Comparison of ENCODE assay signal across 29 cellular contexts in genomic region chr6:456358-456857, GRCh38.
DNase-seq lines count a peak whose midpoint lies in the region; ATAC-seq, FAIRE-seq and TF ChIP-seq lines count a peak whose summit lies in the region.
"Had no signal": no experiment of that assay in that cellular context is flagged by ENCODE, and none has a peak within 500 bp of the region (broad histone marks: within the 10 kb centered on the region; RNA-seq: fewer than 3 reads in every experiment).

No MANE protein-coding gene starts in this region.

- H3K9me3 ChIP-seq in astrocyte (ENCODE audit: insufficient read depth, low read depth, low read length), result no peaks in the 10 kb centered on the region
- H3K9me3 ChIP-seq in heart right ventricle, result peaks cover 0 to 9% (median 0%) of the 10 kb centered on the region in 11 donors
- H3K9me3 ChIP-seq: BE2C, Peyer's patch had no signal

- H3K36me3 ChIP-seq in astrocyte (ENCODE audit: insufficient read depth, low read length) (no peaks in the 10 kb centered on the region), mesendoderm (ENCODE audit: control insufficient read depth, insufficient read depth, low read length) (no peaks in the 10 kb centered on the region), heart right ventricle (no peaks in the 10 kb centered on the region)
- H3K36me3 ChIP-seq: BE2C, Peyer's patch had no signal

- H2AFZ ChIP-seq in astrocyte (ENCODE audit: low read depth, low read length), result no peak overlapping the region

- no peak overlapping the region for H4K5ac ChIP-seq in mesendoderm (ENCODE audit: low read length)

- H3K27me3 Mint-ChIP-seq in activated CD4-positive, alpha-beta T cell treated with anti-CD3 and anti-CD28 coated beads, Interleukin-2, amount 10 ng/mL, durations not matched to agents 24 days and 14 days, result no peaks in the 10 kb centered on the region
- peaks cover 10% of the 10 kb centered on the region for H3K27me3 Mint-ChIP-seq in astrocyte (ENCODE audit: low read depth, unreplicated experiment)

- H3K4me1 ChIP-seq in astrocyte (ENCODE audit: insufficient read depth, low read length) (no peaks in the 10 kb centered on the region), mesendoderm (ENCODE audit: control insufficient read depth, low read depth, low read length) (no peaks in the 10 kb centered on the region), heart right ventricle (no peaks in the 10 kb centered on the region)
- H3K4me1 ChIP-seq: BE2C, Peyer's patch had no signal

- no peaks in the 10 kb centered on the region for H4K20me1 ChIP-seq in astrocyte (ENCODE audit: insufficient read depth, low read length)

- H3K56ac ChIP-seq in mesendoderm (ENCODE audit: low read length), result no peak overlapping the region

- H3K23ac ChIP-seq in mesendoderm (ENCODE audit: low read length), result no peak overlapping the region

- H3K4me3 ChIP-seq in astrocyte (ENCODE audit: insufficient read depth, low read depth, low read length) (no peak overlapping the region), mesendoderm (ENCODE audit: low read length) (no peak overlapping the region), heart right ventricle (no peak overlapping the region)
- H3K4me3 ChIP-seq: Peyer's patch, SK-N-MC had no signal

- peak; percentile 44 for DNase-seq in activated CD4-positive, alpha-beta T cell treated with anti-CD3 and anti-CD28 coated beads, Interleukin-2, amount 10 ng/mL, durations not matched to agents 24 days and 14 days
- DNase-seq in activated CD4-positive, alpha-beta T cell treated with anti-CD3 and anti-CD28 coated beads, Interleukin-2, amount 50 U/mL, for 1 hour, result no peak
- DNase-seq in astrocyte (ENCODE audit: low read depth), result no peak
- peak; percentile 81 for DNase-seq in mesendoderm
- DNase-seq in NCI-H1436 treated with DMSO at 0.1 percent for 48 hours (lab: John Stamatoyannopoulos, UW), result no peak
- DNase-seq in heart right ventricle, result no peak
- DNase-seq: 8988T; ACHN; BE2C; CD8-positive, alpha-beta memory T cell; DMS 273 treated with DMSO at 0.1 percent for 48 hours; DMS79; EL; GF-D8; KBM-7; MV-4-11; NCI-H1105; NCI-H2029 treated with DMSO at 0.1 percent for 48 hours; NCI-H446 treated with DMSO at 0.1 percent for 48 hours; NCI-H69; OCI-M1; Peyer's patch; SIG-M5 had no signal

- peaks cover 18% of the 10 kb centered on the region for H3K36me3 Mint-ChIP-seq in activated CD4-positive, alpha-beta T cell treated with anti-CD3 and anti-CD28 coated beads, Interleukin-2, amount 10 ng/mL, durations not matched to agents 24 days and 14 days (ENCODE audit: low read depth)
- no peaks in the 10 kb centered on the region for H3K36me3 Mint-ChIP-seq in astrocyte (ENCODE audit: low read depth, unreplicated experiment)
- H3K36me3 Mint-ChIP-seq: CD14-positive monocyte had no signal

- H3K79me1 ChIP-seq in mesendoderm (ENCODE audit: low read length), result no peaks in the 10 kb centered on the region

- no peak overlapping the region for H4K8ac ChIP-seq in mesendoderm (ENCODE audit: low read depth, low read length)

- no peak overlapping the region for H2BK5ac ChIP-seq in mesendoderm (ENCODE audit: low read length)

- H3K27ac Mint-ChIP-seq in activated CD4-positive, alpha-beta T cell treated with anti-CD3 and anti-CD28 coated beads, Interleukin-2, amount 10 ng/mL, durations not matched to agents 24 days and 14 days, result no peak overlapping the region
- H3K27ac Mint-ChIP-seq in astrocyte (ENCODE audit: unreplicated experiment), result peak overlapping the region; percentile 21
- H3K27ac Mint-ChIP-seq: CD14-positive monocyte; CD8-positive, alpha-beta memory T cell had no signal

- TF ChIP-seq CTCF in astrocyte (IDR thresholded peaks at IDR 0.05; ENCODE audit: insufficient read depth, low read depth, low read length) (no peak), heart right ventricle (IDR thresholded peaks at IDR 0.05) (no peak)

- H2BK120ac ChIP-seq in mesendoderm (ENCODE audit: low read depth, low read length), result no peak overlapping the region

- H3K4me3 Mint-ChIP-seq in activated CD4-positive, alpha-beta T cell treated with anti-CD3 and anti-CD28 coated beads, Interleukin-2, amount 10 ng/mL, durations not matched to agents 24 days and 14 days, result no peak overlapping the region
- no peak overlapping the region for H3K4me3 Mint-ChIP-seq in astrocyte (ENCODE audit: unreplicated experiment)
- H3K4me3 Mint-ChIP-seq: CD14-positive monocyte; CD8-positive, alpha-beta memory T cell had no signal

- H2BK15ac ChIP-seq in mesendoderm (replicated peaks; ENCODE audit: low read depth), result no peak overlapping the region

- ATAC-seq in heart right ventricle (no peak), GM18519 (IDR thresholded peaks at IDR 0.05; ENCODE audit: low FRiP score, unreplicated experiment) (no peak)

- H3K9me3 Mint-ChIP-seq in activated CD4-positive, alpha-beta T cell treated with anti-CD3 and anti-CD28 coated beads, Interleukin-2, amount 10 ng/mL, durations not matched to agents 24 days and 14 days, result peaks cover 15% of the 10 kb centered on the region
- H3K9me3 Mint-ChIP-seq in astrocyte (ENCODE audit: unreplicated experiment), result peaks cover 9% of the 10 kb centered on the region

- no peak overlapping the region for H3K18ac ChIP-seq in mesendoderm (ENCODE audit: low read length)

- peaks cover 36% of the 10 kb centered on the region for H3K4me1 Mint-ChIP-seq in activated CD4-positive, alpha-beta T cell treated with anti-CD3 and anti-CD28 coated beads, Interleukin-2, amount 10 ng/mL, durations not matched to agents 24 days and 14 days
- no peaks in the 10 kb centered on the region for H3K4me1 Mint-ChIP-seq in astrocyte (ENCODE audit: low read depth, unreplicated experiment)
- H3K4me1 Mint-ChIP-seq: CD14-positive monocyte had no signal

- H3K4me2 ChIP-seq in astrocyte (ENCODE audit: low read length) (no peak overlapping the region), mesendoderm (ENCODE audit: low read length) (no peak overlapping the region)

- WGBS in mesendoderm (ENCODE audit: extremely low coverage, insufficient coverage, low lambda C conversion rate), result no CpG with 5 or more reads among the region's 4 CpGs
- WGBS in heart right ventricle, 2 donors, result 85 to 86% methylated on average over 4 of the region's 4 CpGs

- no peak overlapping the region for H3K4ac ChIP-seq in mesendoderm (ENCODE audit: low read depth, low read length)

- H3K9ac ChIP-seq in astrocyte (ENCODE audit: low read length) (no peak overlapping the region), mesendoderm (ENCODE audit: low read length) (no peak overlapping the region)

- H3K27me3 ChIP-seq in astrocyte (ENCODE audit: insufficient read depth, low read length) (peaks cover 7% of the 10 kb centered on the region), mesendoderm (ENCODE audit: insufficient read depth, low read length, poor library complexity) (no peaks in the 10 kb centered on the region), heart right ventricle (peaks cover 0 to 14% (median 0%) of the 10 kb centered on the region in 7 donors)
- H3K27me3 ChIP-seq: Peyer's patch had no signal

- no peak for FAIRE-seq in astrocyte (lab: Jason Lieb, UNC)
- FAIRE-seq: GM12891, GM19239, H54 had no signal

- no peaks in the 10 kb centered on the region for H3K79me2 ChIP-seq in astrocyte (ENCODE audit: insufficient read depth, low read length)
- no peaks in the 10 kb centered on the region for H3K79me2 ChIP-seq in mesendoderm (ENCODE audit: control insufficient read depth, insufficient read depth, low read length)

- H2AK5ac ChIP-seq in mesendoderm (ENCODE audit: low read length), result no peak overlapping the region

- H3K27ac ChIP-seq in astrocyte (ENCODE audit: low read depth, low read length) (no peak overlapping the region), mesendoderm (ENCODE audit: low read depth, low read length) (no peak overlapping the region), heart right ventricle (no peak overlapping the region)
- H3K27ac ChIP-seq: Peyer's patch, SK-N-MC had no signal

- intact Hi-C loops in activated CD4-positive, alpha-beta T cell treated with anti-CD3 and anti-CD28 coated beads, Interleukin-2, amount 10 ng/mL, durations not matched to agents 24 days and 14 days (cut with micrococcal nuclease), result no loop called here
- intact Hi-C loops in heart right ventricle (cut with DNase I), result no loop called here

Comparison
In these comparisons a context has a peak if more than half of its experiments do, and no peak if none do; other contexts are left out.
1. DNase-seq: peak in activated CD4-positive, alpha-beta T cell treated with anti-CD3 and anti-CD28 coated beads, Interleukin-2, amount 10 ng/mL, durations not matched to agents 24 days and 14 days (single experiment) and mesendoderm (single experiment); none in activated CD4-positive, alpha-beta T cell treated with anti-CD3 and anti-CD28 coated beads, Interleukin-2, amount 50 U/mL, for 1 hour (single experiment), astrocyte (single experiment), NCI-H1436 treated with DMSO at 0.1 percent for 48 hours (single experiment) and heart right ventricle (0 of 2).